In the genomic region with DNA sequence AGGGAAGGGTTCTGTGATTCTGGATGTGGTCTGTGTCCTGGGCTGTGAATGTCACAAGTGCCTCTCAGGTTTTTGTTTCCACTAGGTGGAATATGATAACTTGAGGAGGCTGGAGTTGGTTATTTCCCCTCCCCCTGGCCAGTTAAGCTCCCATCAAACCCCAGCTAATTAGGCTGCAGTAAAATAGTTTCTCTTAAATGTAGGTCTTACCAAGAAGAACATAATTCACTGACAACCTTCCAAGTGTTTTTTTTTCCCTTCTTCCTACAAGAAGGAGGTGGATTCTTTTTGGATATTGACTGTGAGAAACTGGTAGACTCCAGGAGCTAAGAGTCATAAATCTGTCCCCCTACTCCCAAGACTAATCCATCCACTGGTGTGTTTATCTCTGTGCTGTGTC, we compare ENCODE assay signal across 10 cellular contexts. TPM values are rescaled to one million over a fixed set of nuclear protein-coding genes. Genes with fewer than 3 reads are reported as not detected.
"Had no signal": no experiment of that assay in that cellular context is flagged by ENCODE, and none has a peak within 500 bp of the region (broad histone marks: within the 10 kb centered on the region; RNA-seq: fewer than 3 reads in every experiment).

No MANE protein-coding gene starts in this region.

RNA-seq across cellular contexts. Expression of gene PSG2, which starts 15.9 kb away (rescaled TPM):
- total RNA-seq: LHCN-M2, MCF 10A, NCI-H460, OCI-LY7, PC-9, Right ventricle myocardium inferior, RPMI7951, SJCRH30, SK-MEL-5, T-cell had no signal
